Comparison of ENCODE assay signal across 17 cellular contexts in the genomic region with DNA sequence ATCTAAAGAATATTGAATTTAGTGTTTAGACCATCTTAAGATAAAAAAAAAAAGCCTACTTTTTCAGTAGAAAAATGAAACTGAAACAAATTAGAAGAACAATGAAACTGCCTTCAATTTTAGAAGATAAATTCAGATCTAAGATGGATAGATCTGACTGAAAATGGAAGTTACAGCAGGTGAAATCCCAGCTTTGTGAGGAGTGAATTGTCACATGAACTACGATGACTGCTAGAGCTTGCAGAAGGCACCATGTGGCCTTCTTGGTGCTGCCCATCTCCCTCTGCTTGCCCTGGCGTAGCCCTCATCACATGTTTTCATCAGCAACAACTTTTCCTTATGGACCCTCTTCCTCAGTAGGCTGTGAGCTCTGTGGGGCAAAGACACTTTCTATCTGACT. TPM values are rescaled to one million over a fixed set of nuclear protein-coding genes. Genes with fewer than 3 reads are reported as not detected.
DNase-seq lines count a peak whose midpoint lies in the region; ATAC-seq and TF ChIP-seq lines count a peak whose summit lies in the region.
"Had no signal": no experiment of that assay in that cellular context is flagged by ENCODE, and none has a peak within 500 bp of the region (broad histone marks: within the 10 kb centered on the region; RNA-seq: fewer than 3 reads in every experiment).

No MANE protein-coding gene starts in this region.

- no peak overlapping the region for H3K27ac ChIP-seq in vagina
- H3K27ac ChIP-seq in uterus: no peak overlapping the region
- H3K27ac ChIP-seq: adrenal gland, heart right ventricle, psoas muscle, tibial artery had no signal

- CTCF ChIA-PET in activated CD8-positive, alpha-beta memory T cell treated with anti-CD3 and anti-CD28 coated beads, Interleukin-2, amount 10 ng/mL, durations not matched to agents 7 days and 5 days (lab: Charles Lee): interaction anchor here (1.2 kb wide), 1 partner anchor 476 kb away, joined by 3 read pairs; no protein-coding TSS in a partner anchor

- ATAC-seq in activated CD8-positive, alpha-beta memory T cell treated with anti-CD3 and anti-CD28 coated beads, Interleukin-2, amount 10 ng/mL, durations not matched to agents 7 days and 5 days: peak; percentile 57
- ATAC-seq in GM19395 (IDR thresholded peaks at IDR 0.05; ENCODE audit: unreplicated experiment) (peak; percentile 61), HG03442 (IDR thresholded peaks at IDR 0.05; ENCODE audit: unreplicated experiment) (peak; percentile 66)
- no peak for ATAC-seq in effector memory CD8-positive, alpha-beta T cell (replicated peaks)
- ATAC-seq: heart right ventricle, left colon, psoas muscle had no signal

- no peak for TF ChIP-seq POLR2A in vagina (IDR thresholded peaks at IDR 0.05)
- no peak for TF ChIP-seq POLR2A in uterus (IDR thresholded peaks at IDR 0.05)

- peak overlapping the region; percentile 61 for H3K27ac Mint-ChIP-seq in activated CD8-positive, alpha-beta memory T cell treated with anti-CD3 and anti-CD28 coated beads, Interleukin-2, amount 10 ng/mL, durations not matched to agents 7 days and 5 days
- H3K27ac Mint-ChIP-seq in effector memory CD8-positive, alpha-beta T cell: peak overlapping the region; percentile 15 to 51

- no peak for DNase-seq in activated CD8-positive, alpha-beta memory T cell treated with anti-CD3 and anti-CD28 coated beads, Interleukin-2, amount 10 ng/mL, durations not matched to agents 7 days and 5 days
- DNase-seq in activated CD8-positive, alpha-beta memory T cell treated with anti-CD3 and anti-CD28 coated beads for 24 hours: no peak
- DNase-seq in effector memory CD8-positive, alpha-beta T cell: no peak
- DNase-seq in vagina (ENCODE audit: extremely low spot score in 2 of 2): no peak
- DNase-seq in uterus: no peak
- no peak for DNase-seq in KBM-7
- DNase-seq: ACHN, adrenal gland, heart right ventricle, left colon, NCI-H1092 treated with DMSO at 0.1 percent for 48 hours, NCI-H446, psoas muscle, tibial artery had no signal

- H3K4me3 Mint-ChIP-seq in activated CD8-positive, alpha-beta memory T cell treated with anti-CD3 and anti-CD28 coated beads, Interleukin-2, amount 10 ng/mL, durations not matched to agents 7 days and 5 days: no peak overlapping the region
- H3K4me3 Mint-ChIP-seq in effector memory CD8-positive, alpha-beta T cell: peak overlapping the region in 1 of 2 donors; percentile 56

- intact Hi-C loops in vagina (cut with DNase I) (no loop called here), uterus (cut with DNase I; ENCODE audit: low total_unique reads) (no loop called here)

- H3K4me1 ChIP-seq in vagina (no peaks in the 10 kb centered on the region), uterus (no peaks in the 10 kb centered on the region)
- H3K4me1 ChIP-seq: adrenal gland, heart right ventricle, psoas muscle, tibial artery had no signal

- no peaks in the 10 kb centered on the region for H3K27me3 ChIP-seq in vagina
- no peaks in the 10 kb centered on the region for H3K27me3 ChIP-seq in uterus
- H3K27me3 ChIP-seq: adrenal gland, heart right ventricle, tibial artery had no signal

- peaks cover 4% of the 10 kb centered on the region for H3K36me3 Mint-ChIP-seq in activated CD8-positive, alpha-beta memory T cell treated with anti-CD3 and anti-CD28 coated beads, Interleukin-2, amount 10 ng/mL, durations not matched to agents 7 days and 5 days
- H3K36me3 Mint-ChIP-seq in effector memory CD8-positive, alpha-beta T cell (ENCODE audit: insufficient read depth): no peaks in the 10 kb centered on the region

- H3K9me3 ChIP-seq in vagina (no peaks in the 10 kb centered on the region), uterus (no peaks in the 10 kb centered on the region)
- H3K9me3 ChIP-seq: adrenal gland, heart right ventricle, psoas muscle, tibial artery had no signal

- TF ChIP-seq CTCF in vagina (IDR thresholded peaks at IDR 0.05) (no peak), uterus (IDR thresholded peaks at IDR 0.05) (no peak)

- H3K36me3 ChIP-seq in vagina (no peaks in the 10 kb centered on the region), uterus (no peaks in the 10 kb centered on the region)
- H3K36me3 ChIP-seq: adrenal gland, heart right ventricle, tibial artery had no signal

- no peak overlapping the region for H3K4me3 ChIP-seq in vagina
- H3K4me3 ChIP-seq in uterus: no peak overlapping the region
- H3K4me3 ChIP-seq: adrenal gland, heart right ventricle, psoas muscle, tibial artery had no signal

- peaks cover 22% of the 10 kb centered on the region for H3K4me1 Mint-ChIP-seq in activated CD8-positive, alpha-beta memory T cell treated with anti-CD3 and anti-CD28 coated beads, Interleukin-2, amount 10 ng/mL, durations not matched to agents 7 days and 5 days
- peaks cover 4 to 22% of the 10 kb centered on the region in 2 donors for H3K4me1 Mint-ChIP-seq in effector memory CD8-positive, alpha-beta T cell (ENCODE audit: low read depth in 2 of 2)

- H3K27me3 Mint-ChIP-seq in activated CD8-positive, alpha-beta memory T cell treated with anti-CD3 and anti-CD28 coated beads, Interleukin-2, amount 10 ng/mL, durations not matched to agents 7 days and 5 days: no peaks in the 10 kb centered on the region
- H3K27me3 Mint-ChIP-seq in effector memory CD8-positive, alpha-beta T cell: no peaks in the 10 kb centered on the region

- in situ Hi-C loops in KBM-7 (cut with MboI; ENCODE audit: low pct_unique_long_range_greater_than_20kb, low sequenced_read_pairs): no loop called here

- H3K9me3 Mint-ChIP-seq in activated CD8-positive, alpha-beta memory T cell treated with anti-CD3 and anti-CD28 coated beads, Interleukin-2, amount 10 ng/mL, durations not matched to agents 7 days and 5 days (ENCODE audit: low read depth): no peaks in the 10 kb centered on the region
- H3K9me3 Mint-ChIP-seq in effector memory CD8-positive, alpha-beta T cell: no peaks in the 10 kb centered on the region

RNA-seq across cellular contexts. Expression of gene EMCN, which starts 51.4 kb away (rescaled TPM):
- total RNA-seq in activated CD8-positive, alpha-beta memory T cell treated with anti-CD3 and anti-CD28 coated beads, Interleukin-2, amount 10 ng/mL, durations not matched to agents 7 days and 5 days: not detected
- total RNA-seq in vagina (20.1 TPM), uterus (10 to 100 TPM; 33.3 to 84.1 (median 54.3) TPM)
- total RNA-seq: H4 had no signal

Comparison
In these comparisons a context has a peak if more than half of its experiments do, and no peak if none do; other contexts are left out.
1. RNA of gene EMCN, which starts 51.4 kb away (total RNA-seq): 33.3 to 84.1 TPM in uterus and 20.1 TPM in vagina (single experiment); not detected in activated CD8-positive, alpha-beta memory T cell treated with anti-CD3 and anti-CD28 coated beads, Interleukin-2, amount 10 ng/mL, durations not matched to agents 7 days and 5 days; every median in the first group is over 10 times any median in the second.